23 cellular contexts compared by ENCODE assay signal in genomic region chr7:88942815-88943501, GRCh38.
"Had no signal": no experiment of that assay in that cellular context is flagged by ENCODE, and none has a peak within 500 bp of the region (broad histone marks: within the 10 kb centered on the region; RNA-seq: fewer than 3 reads in every experiment).

No MANE protein-coding gene starts in this region.

- H3K27ac ChIP-seq: SJSA1, SK-N-MC had no signal

- H3K9me3 ChIP-seq: SJSA1 had no signal

- DNase-seq: MV-4-11, NCI-H1048, NCI-H1105, NCI-H1417, NCI-H1436 treated with DMSO at 0.1 percent for 48 hours, NCI-H1694, NCI-H187 treated with DMSO at 0.1 percent for 48 hours, NCI-H2029 treated with DMSO at 0.1 percent for 48 hours, NCI-H2171 treated with DMSO at 0.1 percent for 48 hours, NCI-H345, NCI-H446 treated with DMSO at 0.1 percent for 48 hours, NCI-H524, NCI-H526 treated with DMSO at 0.1 percent for 48 hours, NCI-H774, Right ventricle myocardium superior, RPMI8226, SIG-M5, SW 1271, T-cell had no signal

- ATAC-seq: K562, T-cell had no signal

- H3K4me1 ChIP-seq: SJSA1 had no signal

- H3K27me3 ChIP-seq: SJSA1 had no signal

- H3K36me3 ChIP-seq: SJSA1 had no signal

- H3K27ac Mint-ChIP-seq: IgD-negative memory B cell, T-cell had no signal

- H3K27me3 Mint-ChIP-seq: IgD-negative memory B cell, T-cell had no signal

- H3K4me3 ChIP-seq: K562, SJSA1, SK-N-MC had no signal

- H3K4me3 Mint-ChIP-seq: IgD-negative memory B cell, T-cell had no signal

- H3K36me3 Mint-ChIP-seq: IgD-negative memory B cell, T-cell had no signal

- H3K4me1 Mint-ChIP-seq: IgD-negative memory B cell, T-cell had no signal
